Comparison of ENCODE assay signal across 2 cellular contexts in the genomic region with DNA sequence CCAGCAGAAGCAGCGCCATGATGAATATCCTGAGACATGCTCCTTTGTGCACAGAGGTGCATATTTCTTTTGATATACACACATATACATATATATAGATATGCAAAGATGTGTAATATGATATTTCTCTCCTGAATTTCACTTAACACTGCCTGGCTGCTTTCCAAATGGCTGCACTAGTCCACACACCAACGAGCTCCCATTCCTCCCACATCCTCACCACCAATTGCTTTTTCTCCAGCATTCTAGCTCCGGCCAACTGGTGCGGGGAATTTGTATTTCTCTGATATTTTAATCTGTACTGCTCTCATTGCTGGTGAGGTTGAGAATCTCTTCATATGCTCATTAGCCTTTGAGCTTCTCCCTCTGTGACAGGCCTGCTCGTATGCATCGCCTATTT.
TF ChIP-seq lines count a peak whose summit lies in the region.

No MANE protein-coding gene starts in this region.

TF ChIP-seq in GM23338, 12 proteins besides CTCF, POLR2A, EP300 and RAD21 (continued from another document):
- TF ChIP-seq, protein P1, sequence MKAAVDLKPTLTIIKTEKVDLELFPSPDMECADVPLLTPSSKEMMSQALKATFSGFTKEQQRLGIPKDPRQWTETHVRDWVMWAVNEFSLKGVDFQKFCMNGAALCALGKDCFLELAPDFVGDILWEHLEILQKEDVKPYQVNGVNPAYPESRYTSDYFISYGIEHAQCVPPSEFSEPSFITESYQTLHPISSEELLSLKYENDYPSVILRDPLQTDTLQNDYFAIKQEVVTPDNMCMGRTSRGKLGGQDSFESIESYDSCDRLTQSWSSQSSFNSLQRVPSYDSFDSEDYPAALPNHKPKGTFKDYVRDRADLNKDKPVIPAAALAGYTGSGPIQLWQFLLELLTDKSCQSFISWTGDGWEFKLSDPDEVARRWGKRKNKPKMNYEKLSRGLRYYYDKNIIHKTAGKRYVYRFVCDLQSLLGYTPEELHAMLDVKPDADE (IDR thresholded peaks at IDR 0.05) = no peak
- TF ChIP-seq EZH2 (IDR thresholded peaks at IDR 0.05; ENCODE audit: low read depth, unreplicated experiment) = no peak
- TF ChIP-seq STAT1 (IDR thresholded peaks at IDR 0.05; ENCODE audit: unreplicated experiment) = no peak
- TF ChIP-seq, protein P2, sequence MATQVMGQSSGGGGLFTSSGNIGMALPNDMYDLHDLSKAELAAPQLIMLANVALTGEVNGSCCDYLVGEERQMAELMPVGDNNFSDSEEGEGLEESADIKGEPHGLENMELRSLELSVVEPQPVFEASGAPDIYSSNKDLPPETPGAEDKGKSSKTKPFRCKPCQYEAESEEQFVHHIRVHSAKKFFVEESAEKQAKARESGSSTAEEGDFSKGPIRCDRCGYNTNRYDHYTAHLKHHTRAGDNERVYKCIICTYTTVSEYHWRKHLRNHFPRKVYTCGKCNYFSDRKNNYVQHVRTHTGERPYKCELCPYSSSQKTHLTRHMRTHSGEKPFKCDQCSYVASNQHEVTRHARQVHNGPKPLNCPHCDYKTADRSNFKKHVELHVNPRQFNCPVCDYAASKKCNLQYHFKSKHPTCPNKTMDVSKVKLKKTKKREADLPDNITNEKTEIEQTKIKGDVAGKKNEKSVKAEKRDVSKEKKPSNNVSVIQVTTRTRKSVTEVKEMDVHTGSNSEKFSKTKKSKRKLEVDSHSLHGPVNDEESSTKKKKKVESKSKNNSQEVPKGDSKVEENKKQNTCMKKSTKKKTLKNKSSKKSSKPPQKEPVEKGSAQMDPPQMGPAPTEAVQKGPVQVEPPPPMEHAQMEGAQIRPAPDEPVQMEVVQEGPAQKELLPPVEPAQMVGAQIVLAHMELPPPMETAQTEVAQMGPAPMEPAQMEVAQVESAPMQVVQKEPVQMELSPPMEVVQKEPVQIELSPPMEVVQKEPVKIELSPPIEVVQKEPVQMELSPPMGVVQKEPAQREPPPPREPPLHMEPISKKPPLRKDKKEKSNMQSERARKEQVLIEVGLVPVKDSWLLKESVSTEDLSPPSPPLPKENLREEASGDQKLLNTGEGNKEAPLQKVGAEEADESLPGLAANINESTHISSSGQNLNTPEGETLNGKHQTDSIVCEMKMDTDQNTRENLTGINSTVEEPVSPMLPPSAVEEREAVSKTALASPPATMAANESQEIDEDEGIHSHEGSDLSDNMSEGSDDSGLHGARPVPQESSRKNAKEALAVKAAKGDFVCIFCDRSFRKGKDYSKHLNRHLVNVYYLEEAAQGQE (IDR thresholded peaks at IDR 0.05; ENCODE audit: unreplicated experiment) = no peak
- TF ChIP-seq CREB1 (CRISPR knock-in tag; IDR thresholded peaks at IDR 0.05; ENCODE audit: low read depth) = no peak

TF ChIP-seq in IMR-90, 13 proteins besides CTCF, POLR2A, EP300 and RAD21 (continued from another document):
- TF ChIP-seq, protein P3, sequence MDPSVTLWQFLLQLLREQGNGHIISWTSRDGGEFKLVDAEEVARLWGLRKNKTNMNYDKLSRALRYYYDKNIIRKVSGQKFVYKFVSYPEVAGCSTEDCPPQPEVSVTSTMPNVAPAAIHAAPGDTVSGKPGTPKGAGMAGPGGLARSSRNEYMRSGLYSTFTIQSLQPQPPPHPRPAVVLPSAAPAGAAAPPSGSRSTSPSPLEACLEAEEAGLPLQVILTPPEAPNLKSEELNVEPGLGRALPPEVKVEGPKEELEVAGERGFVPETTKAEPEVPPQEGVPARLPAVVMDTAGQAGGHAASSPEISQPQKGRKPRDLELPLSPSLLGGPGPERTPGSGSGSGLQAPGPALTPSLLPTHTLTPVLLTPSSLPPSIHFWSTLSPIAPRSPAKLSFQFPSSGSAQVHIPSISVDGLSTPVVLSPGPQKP (IDR thresholded peaks at IDR 0.05; ENCODE audit: borderline replicate concordance, low read depth, low read length) = no peak
- TF ChIP-seq MAZ (IDR thresholded peaks at IDR 0.05; ENCODE audit: borderline replicate concordance, low read depth, low read length) (no peak), RCOR1 (IDR thresholded peaks at IDR 0.05; ENCODE audit: insufficient replicate concordance, low read length) (no peak), MAFK (IDR thresholded peaks at IDR 0.05; ENCODE audit: low read depth, low read length) (no peak), NFE2L2 (IDR thresholded peaks at IDR 0.05; ENCODE audit: low read depth, low read length) (no peak)
- TF ChIP-seq, protein P4, sequence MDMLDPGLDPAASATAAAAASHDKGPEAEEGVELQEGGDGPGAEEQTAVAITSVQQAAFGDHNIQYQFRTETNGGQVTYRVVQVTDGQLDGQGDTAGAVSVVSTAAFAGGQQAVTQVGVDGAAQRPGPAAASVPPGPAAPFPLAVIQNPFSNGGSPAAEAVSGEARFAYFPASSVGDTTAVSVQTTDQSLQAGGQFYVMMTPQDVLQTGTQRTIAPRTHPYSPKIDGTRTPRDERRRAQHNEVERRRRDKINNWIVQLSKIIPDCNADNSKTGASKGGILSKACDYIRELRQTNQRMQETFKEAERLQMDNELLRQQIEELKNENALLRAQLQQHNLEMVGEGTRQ (IDR thresholded peaks at IDR 0.05; ENCODE audit: low read depth, low read length) = no peak
TF ChIP-seq in IMR-90: peak in this region for 0.
